In genomic region chrX:130060122-130061069, GRCh38 we compare ENCODE assay signal across 8 cellular contexts. TPM values are rescaled to one million over a fixed set of nuclear protein-coding genes. Genes with fewer than 3 reads are reported as not detected.
DNase-seq lines count a peak whose midpoint lies in the region; ATAC-seq and TF ChIP-seq lines count a peak whose summit lies in the region.

No MANE protein-coding gene starts in this region.

- peaks cover 2% of the 10 kb centered on the region for H3K36me3 Mint-ChIP-seq in activated CD8-positive, alpha-beta T cell treated with anti-CD3 and anti-CD28 coated beads for 36 hours (ENCODE audit: low read depth)
- H3K36me3 Mint-ChIP-seq in memory B cell = peaks cover 7% of the 10 kb centered on the region

- no peaks in the 10 kb centered on the region for H3K9me3 Mint-ChIP-seq in activated CD8-positive, alpha-beta T cell treated with anti-CD3 and anti-CD28 coated beads for 36 hours
- H3K9me3 Mint-ChIP-seq in memory B cell = no peaks in the 10 kb centered on the region

- no peaks in the 10 kb centered on the region for H3K27me3 ChIP-seq in effector memory CD4-positive, alpha-beta T cell (replicated peaks; ENCODE audit: control insufficient read depth, insufficient read depth, low read length, poor library complexity, severe bottlenecking)

- H3K4me3 Mint-ChIP-seq in activated CD8-positive, alpha-beta T cell treated with anti-CD3 and anti-CD28 coated beads for 36 hours = peak overlapping the region; percentile 72
- H3K4me3 Mint-ChIP-seq in memory B cell = peak overlapping the region; percentile 84

- peak overlapping the region; percentile 42 for H3K4me3 ChIP-seq in effector memory CD4-positive, alpha-beta T cell (ENCODE audit: insufficient read depth, low read depth, low read length, poor library complexity, severe bottlenecking)

- CTCF ChIA-PET in activated CD8-positive, alpha-beta T cell treated with anti-CD3 and anti-CD28 coated beads for 36 hours (lab: Charles Lee) = interaction anchor here (0.6 to 3.9 kb wide), 41 partner anchors 9 to 464 kb away, joined by 3 to 48 read pairs (median 4); partner anchors contain the start of gene UTP14A

- H3K27ac ChIP-seq in C4-2B = peak overlapping the region; percentile 65
- peak overlapping the region; percentile 25 for H3K27ac ChIP-seq in effector memory CD4-positive, alpha-beta T cell (ENCODE audit: insufficient read depth, low read length, poor library complexity, severe bottlenecking)

- H3K9me3 ChIP-seq in effector memory CD4-positive, alpha-beta T cell (ENCODE audit: control insufficient read depth, low read length) = no peaks in the 10 kb centered on the region

- peaks cover 4% of the 10 kb centered on the region for H3K4me1 ChIP-seq in effector memory CD4-positive, alpha-beta T cell (ENCODE audit: control insufficient read depth, insufficient read depth, low read length, poor library complexity, severe bottlenecking)

- no peaks in the 10 kb centered on the region for H3K27me3 Mint-ChIP-seq in activated CD8-positive, alpha-beta T cell treated with anti-CD3 and anti-CD28 coated beads for 36 hours
- H3K27me3 Mint-ChIP-seq in memory B cell = no peaks in the 10 kb centered on the region

- peak overlapping the region; percentile 77 for H3K27ac Mint-ChIP-seq in activated CD8-positive, alpha-beta T cell treated with anti-CD3 and anti-CD28 coated beads for 36 hours
- peak overlapping the region; percentile 24 for H3K27ac Mint-ChIP-seq in memory B cell

- intact Hi-C loops in activated CD8-positive, alpha-beta T cell treated with anti-CD3 and anti-CD28 coated beads for 36 hours (cut with micrococcal nuclease) = loop anchor here (10.0 kb wide), 1 partner anchor 456 kb away; no protein-coding TSS in a partner anchor

- TF ChIP-seq CTCF in C4-2B (conservative IDR thresholded peaks at IDR 0.05) = peak; percentile 84
- peak; percentile 66 for TF ChIP-seq CTCF in activated CD8-positive, alpha-beta T cell treated with anti-CD3 and anti-CD28 coated beads for 36 hours (IDR thresholded peaks at IDR 0.05)

- POLR2A ChIA-PET in activated CD8-positive, alpha-beta T cell treated with anti-CD3 and anti-CD28 coated beads for 36 hours (lab: Charles Lee) = interaction anchor here (0.8 to 1.5 kb wide), 5 partner anchors 82 to 424 kb away, joined by 3 to 4 read pairs (median 3); no protein-coding TSS in a partner anchor

- ATAC-seq in GM19328 (IDR thresholded peaks at IDR 0.05; ENCODE audit: unreplicated experiment) = peak; percentile 84
- ATAC-seq in HG03442 (IDR thresholded peaks at IDR 0.05; ENCODE audit: unreplicated experiment) = peak; percentile 89
- peak; percentile 91 for ATAC-seq in activated CD8-positive, alpha-beta T cell treated with anti-CD3 and anti-CD28 coated beads for 36 hours
- peak; percentile 89 for ATAC-seq in memory B cell (ENCODE audit: low read depth)

- H3K4me1 Mint-ChIP-seq in activated CD8-positive, alpha-beta T cell treated with anti-CD3 and anti-CD28 coated beads for 36 hours (ENCODE audit: low read depth) = peaks cover 5% of the 10 kb centered on the region
- no peaks in the 10 kb centered on the region for H3K4me1 Mint-ChIP-seq in memory B cell

- peaks cover 7% of the 10 kb centered on the region for H3K36me3 ChIP-seq in effector memory CD4-positive, alpha-beta T cell (ENCODE audit: control insufficient read depth, insufficient read depth, low read length)

- peak; percentile 83 for DNase-seq in NCI-H69 (lab: John Stamatoyannopoulos, UW)
- peak; percentile 80 for DNase-seq in activated CD8-positive, alpha-beta T cell treated with anti-CD3 and anti-CD28 coated beads for 36 hours
- peak; percentile 65 to 72 (median 66) for DNase-seq in effector memory CD4-positive, alpha-beta T cell
- peak; percentile 81 to 94 for DNase-seq in memory B cell (ENCODE audit: low spot score in 2 of 2)
- peak; percentile 66 to 78 (median 73) for DNase-seq in stimulated activated CD4-positive, alpha-beta T cell treated with anti-CD3 and anti-CD28 coated beads, TNF-alpha, amount 100 ng/mL, for 48 hours (ENCODE audit: low read depth in 3 of 3)

RNA-seq across cellular contexts. Expression of gene ELF4, which starts 49.9 kb away (rescaled TPM):
- 10 to 100 TPM; 17.5 TPM for total RNA-seq in activated CD8-positive, alpha-beta T cell treated with anti-CD3 and anti-CD28 coated beads for 36 hours

Comparison
In these comparisons a context has a peak if more than half of its experiments do, and no peak if none do; other contexts are left out.
1. Peak in every context shown above with its lines: DNase-seq, ATAC-seq, H3K4me3 ChIP-seq and H3K27ac ChIP-seq.